ENCODE assay signal across 27 cellular contexts in genomic region chr1:200237066-200237465, GRCh38.
"Had no signal": no experiment of that assay in that cellular context is flagged by ENCODE, and none has a peak within 500 bp of the region (broad histone marks: within the 10 kb centered on the region; RNA-seq: fewer than 3 reads in every experiment).

No MANE protein-coding gene starts in this region.

- H3K9me3 ChIP-seq: left ventricle myocardium inferior, pancreas, prostate gland, stomach, testis, thyroid gland, transverse colon, upper lobe of left lung, vagina had no signal

- H3K9me3 Mint-ChIP-seq: memory B cell; naive thymus-derived CD8-positive, alpha-beta T cell; stimulated activated naive B cell treated with anti-CD40 and anti-IgM and Interleukin-4, amounts not matched to agents 10 μg/mL and 1 μg/mL and 100 μg/mL, for 72 hours had no signal

- H3K4me1 Mint-ChIP-seq: memory B cell had no signal

- DNase-seq: islet precursor cell; left ventricle myocardium inferior; naive thymus-derived CD8-positive, alpha-beta T cell; nucleus accumbens; pancreas; posterior cingulate gyrus; retina; right cardiac atrium; stimulated activated CD4-positive, alpha-beta T cell treated with anti-CD3 and anti-CD28 coated beads, Interleukin-12 subunit alpha, Interleukin-12 subunit beta, amount 100 ng/mL, for 4 hours; stimulated activated CD4-positive, alpha-beta T cell treated with anti-CD3 and anti-CD28 coated beads, Interleukin-15, amount 100 ng/mL, for 24 hours; stimulated activated CD4-positive, alpha-beta T cell treated with anti-CD3 and anti-CD28 coated beads, Interleukin-2, amount 100 ng/mL, for 24 hours; stimulated activated CD4-positive, alpha-beta T cell treated with anti-CD3 and anti-CD28 coated beads, Interleukin-4, amount 100 ng/mL, for 1 hour; stimulated activated naive B cell treated with anti-CD40 and anti-IgM and Interleukin-4, amounts not matched to agents 10 μg/mL and 1 μg/mL and 100 μg/mL, for 72 hours; stimulated activated naive CD8-positive, alpha-beta T cell treated with anti-CD3 and anti-CD28 coated beads, Interleukin-15, Interleukin-2, amounts not matched to agents 100 U/mL and 50 U/mL, for 24 hours; stomach; testis; thyroid gland; transverse colon; upper lobe of left lung had no signal

- H3K4me3 Mint-ChIP-seq: memory B cell; naive thymus-derived CD8-positive, alpha-beta T cell; nephron; neural crest cell; stimulated activated naive B cell treated with anti-CD40 and anti-IgM and Interleukin-4, amounts not matched to agents 10 μg/mL and 1 μg/mL and 100 μg/mL, for 72 hours had no signal

- H3K36me3 Mint-ChIP-seq: memory B cell; naive thymus-derived CD8-positive, alpha-beta T cell; stimulated activated naive B cell treated with anti-CD40 and anti-IgM and Interleukin-4, amounts not matched to agents 10 μg/mL and 1 μg/mL and 100 μg/mL, for 72 hours had no signal

- H3K36me3 ChIP-seq: left ventricle myocardium inferior, pancreas, prostate gland, stomach, thyroid gland, transverse colon, upper lobe of left lung, vagina had no signal

- ATAC-seq: naive thymus-derived CD8-positive, alpha-beta T cell; pancreas; right cardiac atrium; sciatic nerve; stimulated activated naive B cell treated with anti-CD40 and anti-IgM and Interleukin-4, amounts not matched to agents 10 μg/mL and 1 μg/mL and 100 μg/mL, for 72 hours; stimulated activated naive CD8-positive, alpha-beta T cell treated with anti-CD3 and anti-CD28 coated beads, Interleukin-15, Interleukin-2, amounts not matched to agents 100 U/mL and 50 U/mL, for 24 hours had no signal

- H3K27me3 ChIP-seq: pancreas, testis, thyroid gland, transverse colon, upper lobe of left lung, vagina had no signal

- H3K4me1 ChIP-seq: pancreas, prostate gland, testis, vagina had no signal

- H3K4me3 ChIP-seq: left ventricle myocardium inferior, lung, pancreas, prostate gland, skin epidermis, stomach, testis, thyroid gland, transverse colon, upper lobe of left lung, vagina had no signal

- H3K27ac ChIP-seq: left ventricle myocardium inferior, pancreas, prostate gland, skin epidermis, stomach, testis, thyroid gland, transverse colon, upper lobe of left lung, vagina had no signal

- H3K27ac Mint-ChIP-seq: memory B cell; naive thymus-derived CD8-positive, alpha-beta T cell; nephron; stimulated activated naive B cell treated with anti-CD40 and anti-IgM and Interleukin-4, amounts not matched to agents 10 μg/mL and 1 μg/mL and 100 μg/mL, for 72 hours had no signal
